In the genomic region with DNA sequence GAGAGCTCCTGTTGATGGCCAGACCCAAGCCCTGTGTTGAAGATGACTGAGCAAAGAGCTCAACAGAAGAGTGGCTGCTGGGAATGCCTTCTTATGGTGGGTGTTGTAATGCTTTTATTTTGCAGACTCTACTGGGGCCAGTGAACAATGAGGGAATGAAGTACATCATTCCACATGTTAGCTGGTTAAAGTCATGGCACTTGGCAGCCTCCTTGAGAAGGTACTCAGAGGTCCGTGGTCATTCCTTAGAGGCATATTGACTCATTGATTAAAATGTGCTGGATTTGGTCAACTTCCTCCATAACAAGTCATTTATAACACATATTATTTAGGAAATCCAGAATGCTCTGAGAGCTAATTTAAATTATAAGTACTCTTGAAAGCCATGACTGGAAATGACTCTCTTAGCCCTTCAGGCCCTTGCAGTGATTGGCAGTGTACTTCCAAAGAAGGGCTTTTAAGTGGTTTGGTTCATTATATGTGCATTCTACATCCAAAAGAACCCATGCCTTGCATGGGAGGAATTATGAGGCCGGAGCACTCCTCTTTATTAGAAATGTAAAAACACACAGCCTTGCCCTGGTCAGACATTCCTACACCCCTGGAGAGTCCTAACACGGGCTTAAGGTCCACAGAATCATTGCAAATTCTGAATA, we compare ENCODE assay signal across 24 cellular contexts.
"Had no signal": no experiment of that assay in that cellular context is flagged by ENCODE, and none has a peak within 500 bp of the region (broad histone marks: within the 10 kb centered on the region; RNA-seq: fewer than 3 reads in every experiment).

No MANE protein-coding gene starts in this region.

- ATAC-seq: activated CD8-positive, alpha-beta T cell treated with anti-CD3 and anti-CD28 coated beads, Interleukin-2, amount 10 ng/mL, durations not matched to agents 7 days and 5 days; T-helper 17 cell; WTC11 had no signal

- H3K36me3 ChIP-seq: brain microvascular endothelial cell, cardiac muscle cell, MG63 had no signal

- H3K27me3 ChIP-seq: brain microvascular endothelial cell, cardiac muscle cell, MG63 had no signal

- H3K27ac ChIP-seq: brain microvascular endothelial cell, cardiac muscle cell, KMS-11 had no signal

- H3K4me2 ChIP-seq: KMS-11 had no signal

- H3K9me3 ChIP-seq: MG63 had no signal

- H3K9ac ChIP-seq: KMS-11 had no signal

- H3K4me3 ChIP-seq: cardiac muscle cell, MG63 had no signal

- DNase-seq: activated CD4-positive, alpha-beta T cell treated with anti-CD3 and anti-CD28 coated beads for 48 hours; activated CD4-positive, alpha-beta T cell treated with anti-CD3 and anti-CD28 coated beads, Interleukin-2, amount 50 U/mL, for 4 hours; activated CD4-positive, CD25-positive, alpha-beta regulatory T cell treated with anti-CD3 and anti-CD28 coated beads, Interleukin-2, amount 50 U/mL, for 72 hours; activated CD8-positive, alpha-beta memory T cell treated with anti-CD3 and anti-CD28 coated beads, Interleukin-2, amount 50 U/mL, for 48 hours; activated CD8-positive, alpha-beta T cell treated with anti-CD3 and anti-CD28 coated beads, Interleukin-2, amount 10 ng/mL, durations not matched to agents 7 days and 5 days; activated effector memory CD4-positive, alpha-beta T cell treated with anti-CD3 and anti-CD28 coated beads, Interleukin-2, amount 50 U/mL, for 16 hours; activated naive CD4-positive, alpha-beta T cell treated with anti-CD3 and anti-CD28 coated beads for 36 hours; activated T-cell treated with anti-CD3 and anti-CD28 coated beads, Interleukin-2, amount 50 U/mL, for 1 hour; amygdala; brain microvascular endothelial cell; MG63; NCI-H1105; NCI-H1436; NCI-H1930; NCI-H345; NCI-H510A; NCI-H526 treated with DMSO at 0.1 percent for 48 hours; NCI-H82; SIG-M5; T-helper 17 cell; T-helper 9 cell had no signal
